26 cellular contexts compared by ENCODE assay signal in genomic region chr2:141439524-141439923, GRCh38.
"Had no signal": no experiment of that assay in that cellular context is flagged by ENCODE, and none has a peak within 500 bp of the region (broad histone marks: within the 10 kb centered on the region; RNA-seq: fewer than 3 reads in every experiment).

No MANE protein-coding gene starts in this region.

- ATAC-seq: activated CD8-positive, alpha-beta T cell treated with anti-CD3 and anti-CD28 coated beads, Interleukin-2, amount 10 ng/mL, durations not matched to agents 7 days and 5 days; activated T-cell treated with anti-CD3 and anti-CD28 coated beads, Interleukin-2, amount 50 U/mL, for 4 hours; foreskin keratinocyte; mucosa of descending colon; right lobe of liver; stimulated activated naive CD8-positive, alpha-beta T cell treated with anti-CD3 and anti-CD28 coated beads, Interleukin-15, amount 100 ng/mL, for 72 hours had no signal

- H3K4me3 ChIP-seq: coronary artery, esophagus muscularis mucosa, mucosa of descending colon, right lobe of liver, SK-N-MC, suprapubic skin, transverse colon, vagina had no signal

- H3K9me3 ChIP-seq: mucosa of descending colon, right lobe of liver, suprapubic skin, transverse colon, vagina had no signal

- H3K4me1 Mint-ChIP-seq: activated B cell treated with CpG ODN at 0.5 μM for 24 hours; activated CD4-positive, alpha-beta T cell treated with anti-CD3 and anti-CD28 coated beads, Interleukin-2, amount 10 ng/mL, durations not matched to agents 24 days and 14 days; memory B cell; naive B cell; neural crest cell; stimulated activated naive CD8-positive, alpha-beta T cell treated with anti-CD3 and anti-CD28 coated beads, Interleukin-15, amount 100 ng/mL, for 72 hours had no signal

- DNase-seq: activated B cell treated with CpG ODN at 0.5 μM for 24 hours; activated CD4-positive, alpha-beta T cell treated with anti-CD3 and anti-CD28 coated beads, Interleukin-2, amount 10 ng/mL, durations not matched to agents 24 days and 14 days; activated CD8-positive, alpha-beta T cell treated with anti-CD3 and anti-CD28 coated beads, Interleukin-2, amount 10 ng/mL, durations not matched to agents 7 days and 5 days; activated naive CD4-positive, alpha-beta T cell treated with anti-CD3 and anti-CD28 coated beads, Interleukin-2, amount 50 U/mL, for 16 hours; activated T-cell treated with anti-CD3 and anti-CD28 coated beads, Interleukin-2, amount 50 U/mL, for 4 hours; caudate nucleus; kidney; mucosa of descending colon; naive B cell; right lobe of liver; small intestine; stimulated activated CD4-positive, alpha-beta T cell treated with anti-CD3 and anti-CD28 coated beads, Interleukin-15, amount 100 ng/mL, for 24 hours; stimulated activated CD4-positive, alpha-beta T cell treated with anti-CD3 and anti-CD28 coated beads, Interleukin-2, amount 100 ng/mL, for 48 hours; stimulated activated naive CD8-positive, alpha-beta T cell treated with anti-CD3 and anti-CD28 coated beads, Interleukin-15, amount 100 ng/mL, for 72 hours; T-helper 1 cell; T-helper 9 cell; transverse colon had no signal

- H3K27me3 ChIP-seq: esophagus muscularis mucosa, foreskin keratinocyte, right lobe of liver, suprapubic skin, transverse colon, vagina had no signal

- H3K36me3 ChIP-seq: esophagus muscularis mucosa, right lobe of liver, suprapubic skin, transverse colon, vagina had no signal

- H3K27me3 Mint-ChIP-seq: activated B cell treated with CpG ODN at 0.5 μM for 24 hours; activated CD4-positive, alpha-beta T cell treated with anti-CD3 and anti-CD28 coated beads, Interleukin-2, amount 10 ng/mL, durations not matched to agents 24 days and 14 days; memory B cell; naive B cell; progenitor cell of endocrine pancreas; stimulated activated naive CD8-positive, alpha-beta T cell treated with anti-CD3 and anti-CD28 coated beads, Interleukin-15, amount 100 ng/mL, for 72 hours had no signal

- H3K36me3 Mint-ChIP-seq: memory B cell, naive B cell had no signal

- H3K27ac Mint-ChIP-seq: activated B cell treated with CpG ODN at 0.5 μM for 24 hours; activated CD4-positive, alpha-beta T cell treated with anti-CD3 and anti-CD28 coated beads, Interleukin-2, amount 10 ng/mL, durations not matched to agents 24 days and 14 days; activated CD8-positive, alpha-beta T cell treated with anti-CD3 and anti-CD28 coated beads, Interleukin-2, amount 10 ng/mL, durations not matched to agents 7 days and 5 days; memory B cell; naive B cell; progenitor cell of endocrine pancreas; stimulated activated naive CD8-positive, alpha-beta T cell treated with anti-CD3 and anti-CD28 coated beads, Interleukin-15, amount 100 ng/mL, for 72 hours had no signal

- H3K4me1 ChIP-seq: esophagus muscularis mucosa, right lobe of liver, suprapubic skin, transverse colon, vagina had no signal

- H3K27ac ChIP-seq: coronary artery, esophagus muscularis mucosa, foreskin keratinocyte, right lobe of liver, SK-N-MC, suprapubic skin, transverse colon, vagina had no signal

- H3K4me3 Mint-ChIP-seq: activated B cell treated with CpG ODN at 0.5 μM for 24 hours; activated CD4-positive, alpha-beta T cell treated with anti-CD3 and anti-CD28 coated beads, Interleukin-2, amount 10 ng/mL, durations not matched to agents 24 days and 14 days; activated CD8-positive, alpha-beta T cell treated with anti-CD3 and anti-CD28 coated beads, Interleukin-2, amount 10 ng/mL, durations not matched to agents 7 days and 5 days; activated T-cell treated with anti-CD3 and anti-CD28 coated beads, Interleukin-2, amount 50 U/mL, for 4 hours; memory B cell; naive B cell; neural crest cell; stimulated activated naive CD8-positive, alpha-beta T cell treated with anti-CD3 and anti-CD28 coated beads, Interleukin-15, amount 100 ng/mL, for 72 hours had no signal
